1 cellular context compared by ENCODE assay signal in the genomic region with DNA sequence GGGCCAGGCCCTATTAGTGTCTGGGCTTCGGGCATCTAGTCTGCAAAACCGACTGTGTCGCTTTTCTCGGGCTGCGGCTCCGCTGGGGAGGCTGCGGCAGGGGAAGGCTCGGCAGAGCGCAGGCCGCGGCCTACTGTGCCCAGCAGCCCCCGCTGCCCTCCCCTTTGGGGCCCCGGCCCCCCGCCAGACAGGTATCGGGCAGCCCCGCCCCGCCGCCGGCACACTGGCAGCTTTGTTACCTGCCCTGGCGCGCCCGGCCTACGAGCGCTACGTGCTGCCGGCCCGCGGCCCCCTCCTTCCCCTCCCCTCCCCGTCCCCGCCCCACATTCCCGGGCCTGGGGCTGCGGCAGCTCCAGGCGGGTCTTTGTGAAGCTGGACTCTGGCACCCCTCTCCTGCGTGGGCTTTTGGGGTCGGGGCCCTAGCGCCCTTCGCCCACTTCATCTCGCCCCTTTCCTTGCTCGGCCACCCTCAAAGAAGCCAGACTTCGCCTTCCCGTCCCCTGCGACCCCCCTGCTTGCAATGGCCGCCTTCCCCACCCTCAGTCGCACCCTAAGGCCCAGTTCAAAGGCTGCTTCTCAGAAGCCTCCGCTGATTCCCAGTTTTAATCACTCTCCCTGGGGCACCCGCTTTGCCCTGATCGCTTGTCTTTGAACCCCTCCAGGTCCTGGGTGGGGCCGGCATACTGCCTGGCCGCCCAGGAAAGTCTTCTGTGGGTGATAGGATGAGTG.
TF ChIP-seq lines count a peak whose summit lies in the region.

No MANE protein-coding gene starts in this region.

TF ChIP-seq in HCT116, 20 proteins besides CTCF, POLR2A, EP300 and RAD21:
- TF ChIP-seq TCF7L2 (IDR thresholded peaks at IDR 0.05; ENCODE audit: borderline replicate concordance, extremely low read depth, insufficient read depth, insufficient read length) (peak; percentile 35), SP1 (IDR thresholded peaks at IDR 0.05; ENCODE audit: low read depth) (0 out of 2 replicates have a peak, but pooled peaks have one; percentile 13), CEBPB (IDR thresholded peaks at IDR 0.05; ENCODE audit: low read depth) (no peak), ZFX (IDR thresholded peaks at IDR 0.05) (peak; percentile 64), FOSL1 (IDR thresholded peaks at IDR 0.05; ENCODE audit: low read depth) (no peak)
- TF ChIP-seq, protein P1, sequence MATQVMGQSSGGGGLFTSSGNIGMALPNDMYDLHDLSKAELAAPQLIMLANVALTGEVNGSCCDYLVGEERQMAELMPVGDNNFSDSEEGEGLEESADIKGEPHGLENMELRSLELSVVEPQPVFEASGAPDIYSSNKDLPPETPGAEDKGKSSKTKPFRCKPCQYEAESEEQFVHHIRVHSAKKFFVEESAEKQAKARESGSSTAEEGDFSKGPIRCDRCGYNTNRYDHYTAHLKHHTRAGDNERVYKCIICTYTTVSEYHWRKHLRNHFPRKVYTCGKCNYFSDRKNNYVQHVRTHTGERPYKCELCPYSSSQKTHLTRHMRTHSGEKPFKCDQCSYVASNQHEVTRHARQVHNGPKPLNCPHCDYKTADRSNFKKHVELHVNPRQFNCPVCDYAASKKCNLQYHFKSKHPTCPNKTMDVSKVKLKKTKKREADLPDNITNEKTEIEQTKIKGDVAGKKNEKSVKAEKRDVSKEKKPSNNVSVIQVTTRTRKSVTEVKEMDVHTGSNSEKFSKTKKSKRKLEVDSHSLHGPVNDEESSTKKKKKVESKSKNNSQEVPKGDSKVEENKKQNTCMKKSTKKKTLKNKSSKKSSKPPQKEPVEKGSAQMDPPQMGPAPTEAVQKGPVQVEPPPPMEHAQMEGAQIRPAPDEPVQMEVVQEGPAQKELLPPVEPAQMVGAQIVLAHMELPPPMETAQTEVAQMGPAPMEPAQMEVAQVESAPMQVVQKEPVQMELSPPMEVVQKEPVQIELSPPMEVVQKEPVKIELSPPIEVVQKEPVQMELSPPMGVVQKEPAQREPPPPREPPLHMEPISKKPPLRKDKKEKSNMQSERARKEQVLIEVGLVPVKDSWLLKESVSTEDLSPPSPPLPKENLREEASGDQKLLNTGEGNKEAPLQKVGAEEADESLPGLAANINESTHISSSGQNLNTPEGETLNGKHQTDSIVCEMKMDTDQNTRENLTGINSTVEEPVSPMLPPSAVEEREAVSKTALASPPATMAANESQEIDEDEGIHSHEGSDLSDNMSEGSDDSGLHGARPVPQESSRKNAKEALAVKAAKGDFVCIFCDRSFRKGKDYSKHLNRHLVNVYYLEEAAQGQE (IDR thresholded peaks at IDR 0.05; ENCODE audit: low read depth) = no peak
